Comparison of ENCODE assay signal across 8 cellular contexts in the genomic region with DNA sequence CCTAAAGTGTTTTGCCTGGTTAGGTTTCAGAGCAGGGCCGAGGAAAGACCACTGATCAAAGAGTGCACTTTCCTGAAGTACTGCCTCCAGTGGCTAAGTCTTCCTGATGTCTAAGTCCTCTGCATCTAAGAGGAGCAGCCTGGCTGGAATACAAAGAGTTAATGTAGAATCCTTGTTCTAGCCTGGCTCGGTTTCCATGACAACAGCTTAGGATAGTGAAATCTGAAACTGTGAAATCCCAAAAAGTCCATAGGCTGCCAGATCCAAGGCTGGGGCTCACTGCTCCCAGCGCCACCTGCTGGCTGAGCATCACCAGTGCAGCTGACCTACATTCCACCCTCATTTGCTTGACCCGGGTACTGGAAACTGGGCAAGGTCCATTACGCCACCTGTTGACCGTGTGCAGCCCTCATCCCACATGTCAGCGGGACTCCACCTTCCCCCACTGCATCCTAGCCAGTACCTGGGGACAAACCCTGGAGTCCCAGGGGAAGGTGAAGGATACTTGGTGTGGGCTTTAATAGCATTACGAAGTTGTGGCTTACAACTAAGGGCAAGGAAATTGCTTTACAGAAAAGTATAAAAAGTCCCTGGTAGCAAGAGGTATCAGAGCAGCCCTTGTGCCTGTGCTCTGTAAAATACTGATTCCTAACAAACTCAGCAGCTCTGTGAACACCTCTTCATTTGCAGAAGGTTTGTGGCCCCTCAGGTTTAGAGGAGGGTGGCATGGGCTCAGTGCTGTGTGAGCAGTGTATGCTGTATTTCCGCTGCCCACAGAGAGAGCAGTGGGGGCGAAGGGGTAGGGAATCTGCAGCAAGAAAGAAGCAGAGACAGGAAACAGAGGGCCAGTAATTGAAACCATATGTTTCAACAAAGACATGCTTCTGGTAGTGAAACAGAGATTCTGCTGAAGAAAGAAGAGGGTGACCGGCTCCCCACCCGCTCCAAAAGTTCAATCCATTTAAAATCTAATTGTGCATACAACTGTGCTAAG. TPM values are rescaled to one million over a fixed set of nuclear protein-coding genes. Genes with fewer than 3 reads are reported as not detected.
DNase-seq lines count a peak whose midpoint lies in the region; ATAC-seq, FAIRE-seq and TF ChIP-seq lines count a peak whose summit lies in the region.

No MANE protein-coding gene starts in this region.

- H3K4me3 Mint-ChIP-seq in astrocyte (ENCODE audit: unreplicated experiment), result no peak overlapping the region

- H3K4me1 ChIP-seq in astrocyte (ENCODE audit: insufficient read depth, low read length) (peaks cover 61% of the 10 kb centered on the region), right atrium auricular region (peaks cover 0 to 64% of the 10 kb centered on the region in 2 donors), psoas muscle (peaks cover 65% of the 10 kb centered on the region)

- H3K27me3 Mint-ChIP-seq in astrocyte (ENCODE audit: low read depth, unreplicated experiment), result no peaks in the 10 kb centered on the region

- H3K9me3 ChIP-seq in SU-DHL-6 (ENCODE audit: insufficient read depth, low read length) (no peaks in the 10 kb centered on the region), astrocyte (ENCODE audit: insufficient read depth, low read depth, low read length) (no peaks in the 10 kb centered on the region), right atrium auricular region (no peaks in the 10 kb centered on the region), psoas muscle (no peaks in the 10 kb centered on the region)

- peak overlapping the region; percentile 99 for H3K27ac ChIP-seq in SU-DHL-6 (ENCODE audit: low read depth, low read length)
- H3K27ac ChIP-seq in astrocyte (ENCODE audit: low read depth, low read length), result peak overlapping the region; percentile 77
- H3K27ac ChIP-seq in right atrium auricular region, result peak overlapping the region; percentile 38 to 66
- peak overlapping the region; percentile 77 for H3K27ac ChIP-seq in psoas muscle

- H3K9me3 Mint-ChIP-seq in astrocyte (ENCODE audit: unreplicated experiment), result no peaks in the 10 kb centered on the region

- WGBS in psoas muscle, 3 donors, result 30 to 32% (median 31%) methylated on average over 12 of the region's 12 CpGs

- H2AFZ ChIP-seq in SU-DHL-6 (ENCODE audit: low read depth, low read length, severe bottlenecking), result no peak overlapping the region
- no peak overlapping the region for H2AFZ ChIP-seq in astrocyte (ENCODE audit: low read depth, low read length)

- H4K20me1 ChIP-seq in SU-DHL-6 (ENCODE audit: low read depth, low read length) (no peaks in the 10 kb centered on the region), astrocyte (ENCODE audit: insufficient read depth, low read length) (no peaks in the 10 kb centered on the region)

- peaks cover 17% of the 10 kb centered on the region for H3K36me3 Mint-ChIP-seq in astrocyte (ENCODE audit: low read depth, unreplicated experiment)

- H3K27me3 ChIP-seq in SU-DHL-6 (ENCODE audit: low read length) (no peaks in the 10 kb centered on the region), astrocyte (ENCODE audit: insufficient read depth, low read length) (no peaks in the 10 kb centered on the region), right atrium auricular region (no peaks in the 10 kb centered on the region), psoas muscle (ENCODE audit: insufficient read depth in 3 of 3, low read length in 2 of 3) (no peaks in the 10 kb centered on the region)

- peak overlapping the region; percentile 24 for H3K4me3 ChIP-seq in SU-DHL-6 (ENCODE audit: insufficient read depth, low read length, poor library complexity, severe bottlenecking)
- peak overlapping the region; percentile 6 for H3K4me3 ChIP-seq in astrocyte (ENCODE audit: insufficient read depth, low read depth, low read length)
- no peak overlapping the region for H3K4me3 ChIP-seq in right atrium auricular region
- H3K4me3 ChIP-seq in psoas muscle, result no peak overlapping the region

- peak overlapping the region; percentile 81 for H3K27ac Mint-ChIP-seq in astrocyte (ENCODE audit: unreplicated experiment)

- H3K9ac ChIP-seq in SU-DHL-6 (ENCODE audit: low read length) (peak overlapping the region; percentile 86), astrocyte (ENCODE audit: low read length) (peak overlapping the region; percentile 64)

- no peaks in the 10 kb centered on the region for H3K9me2 ChIP-seq in SU-DHL-6 (replicated peaks; ENCODE audit: insufficient read depth, low read length)

- H3K36me3 ChIP-seq in SU-DHL-6 (ENCODE audit: low read length) (peaks cover 45% of the 10 kb centered on the region), astrocyte (ENCODE audit: insufficient read depth, low read length) (peaks cover 14% of the 10 kb centered on the region), right atrium auricular region (peaks cover 50% of the 10 kb centered on the region), psoas muscle (ENCODE audit: insufficient read depth in 1 of 2, low read depth in 1 of 2) (peaks cover 8 to 71% of the 10 kb centered on the region in 2 donors)

- H3F3A ChIP-seq in SU-DHL-6 (ENCODE audit: insufficient read depth), result peaks cover 58% of the 10 kb centered on the region

- H3K79me2 ChIP-seq in SU-DHL-6 (ENCODE audit: insufficient read depth, low read length) (peaks cover 64% of the 10 kb centered on the region), astrocyte (ENCODE audit: insufficient read depth, low read length) (peaks cover 5% of the 10 kb centered on the region)

- peak; percentile 100 for TF ChIP-seq CTCF in SU-DHL-6 (IDR thresholded peaks at IDR 0.05; ENCODE audit: insufficient read depth, low read length, poor library complexity, severe bottlenecking)
- peak; percentile 99 for TF ChIP-seq CTCF in astrocyte (IDR thresholded peaks at IDR 0.05; ENCODE audit: insufficient read depth, low read depth, low read length)
- TF ChIP-seq CTCF in right atrium auricular region (IDR thresholded peaks at IDR 0.05), result peak; percentile 99 to 100
- peak; percentile 99 for TF ChIP-seq CTCF in psoas muscle (IDR thresholded peaks at IDR 0.05)

- peaks cover 60% of the 10 kb centered on the region for H3K4me1 Mint-ChIP-seq in astrocyte (ENCODE audit: low read depth, unreplicated experiment)

- H3K4me2 ChIP-seq in SU-DHL-6 (ENCODE audit: low read depth, low read length, poor library complexity, severe bottlenecking), result peak overlapping the region; percentile 94
- H3K4me2 ChIP-seq in astrocyte (ENCODE audit: low read length), result peak overlapping the region; percentile 76

- ATAC-seq in HG02763 (IDR thresholded peaks at IDR 0.05; ENCODE audit: unreplicated experiment) (peak; percentile 70), psoas muscle (peak; percentile 78 to 84 (median 82))

- DNase-seq in NCI-H2081 (lab: John Stamatoyannopoulos, UW) (peak; percentile 71 to 73), NCI-H2081 treated with DMSO at 0.1 percent for 48 hours (lab: John Stamatoyannopoulos, UW) (no peak), NCI-H1092 treated with DMSO at 0.1 percent for 48 hours (lab: John Stamatoyannopoulos, UW) (peak; percentile 83), astrocyte (ENCODE audit: low read depth) (peak; percentile 90), right atrium auricular region (ENCODE audit: low spot score) (peak; percentile 96), psoas muscle (peak; percentile 84 to 91)

- peak; percentile 69 for FAIRE-seq in astrocyte (lab: Jason Lieb, UNC)

- intact Hi-C loops in psoas muscle (cut with DNase I), result loop anchor here (2.0 to 5.0 kb wide), 3 partner anchors 32 to 103 kb away; a partner anchor contains a TSS

RNA-seq across cellular contexts. Expression of a gene that starts 36.0 kb away (rescaled TPM):
- total RNA-seq in astrocyte (7.7 and 10.9 TPM in 2 replicates), right atrium auricular region (1 to 10 TPM; 1.4 to 1.7 TPM), psoas muscle (1 to 10 TPM in 1 of 4 donors, under 1 TPM in 3; 0.49 to 1.2 (median 0.65) TPM)
- under 1 TPM in 2 of 3 donors, not detected in 1; 0.08 to 0.95 TPM for polyA plus RNA-seq in psoas muscle

RNA-seq across cellular contexts. Expression of a gene that starts 40.1 kb away (rescaled TPM):
- total RNA-seq in astrocyte, result 6.6 and 7.4 TPM in 2 replicates
- total RNA-seq in right atrium auricular region, result 1 to 10 TPM; 1.5 to 1.7 TPM
- total RNA-seq in psoas muscle, result 1 to 10 TPM in 1 of 4 donors, under 1 TPM in 3; 0.36 to 1.2 (median 0.65) TPM
- under 1 TPM in 2 of 3 donors, not detected in 1; 0.06 to 0.18 TPM for polyA plus RNA-seq in psoas muscle

RNA-seq across cellular contexts. Expression of a gene that starts 49.1 kb away (rescaled TPM):
- total RNA-seq in astrocyte, result 84.7 and 100.0 TPM in 2 replicates
- total RNA-seq in right atrium auricular region, result 10 to 100 TPM; 24.1 to 38.3 TPM
- 10 to 100 TPM in 3 of 4 donors, 1 to 10 TPM in 1; 7.3 to 25.2 (median 14.2) TPM for total RNA-seq in psoas muscle
- 10 to 100 TPM in 1 of 3 donors, 1 to 10 TPM in 2; 8.6 to 22.3 (median 9.0) TPM for polyA plus RNA-seq in psoas muscle

Comparison
In these comparisons a context has a peak if more than half of its experiments do, and no peak if none do; other contexts are left out.
1. H3K4me3 ChIP-seq: peak in SU-DHL-6 (single experiment) and astrocyte (single experiment); none in right atrium auricular region (0 of 2) and psoas muscle (single experiment).
2. Peak in every context shown above with its lines, with median percentiles within 50 percentile points of each other: H3K27ac ChIP-seq and CTCF ChIP-seq.